10 cellular contexts compared by ENCODE assay signal in the genomic region with DNA sequence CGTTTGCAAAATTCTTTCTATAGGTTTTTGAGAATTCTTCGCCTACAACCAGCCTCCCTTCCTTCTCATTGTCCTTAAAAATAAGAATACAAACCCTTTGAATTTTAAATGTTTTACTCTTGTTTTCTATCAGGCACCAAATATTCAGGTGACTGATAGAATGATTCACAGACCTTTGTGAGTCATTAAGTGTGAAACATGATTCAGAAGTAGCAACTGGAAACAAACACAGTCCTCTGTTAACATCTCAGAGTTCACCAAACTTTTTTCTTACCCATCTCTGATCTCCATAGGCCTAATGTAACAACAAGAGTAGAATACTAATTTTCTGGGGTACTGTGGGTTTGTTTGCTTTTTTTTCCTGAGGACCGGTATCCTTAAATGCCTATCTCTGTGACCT.
DNase-seq lines count a peak whose midpoint lies in the region; ATAC-seq and TF ChIP-seq lines count a peak whose summit lies in the region.
"Had no signal": no experiment of that assay in that cellular context is flagged by ENCODE, and none has a peak within 500 bp of the region (broad histone marks: within the 10 kb centered on the region; RNA-seq: fewer than 3 reads in every experiment).

No MANE protein-coding gene starts in this region.

- ATAC-seq in Panc1, result 0 out of 2 replicates have a peak, but pooled peaks have one; percentile 69
- ATAC-seq in stimulated activated effector memory CD8-positive, alpha-beta T cell treated with anti-CD3 and anti-CD28 coated beads, Interleukin-12 subunit alpha, Interleukin-12 subunit beta, amount 100 ng/mL, for 72 hours, result peak; percentile 97
- ATAC-seq in HG02852 (IDR thresholded peaks at IDR 0.05; ENCODE audit: unreplicated experiment), result no peak

- CTCF ChIA-PET in activated CD4-positive, alpha-beta T cell treated with anti-CD3 and anti-CD28 coated beads, Interleukin-2, amount 10 ng/mL, durations not matched to agents 7 days and 5 days (lab: Charles Lee), result interaction anchor here (1.1 kb wide), 1 partner anchor 23 kb away, joined by 3 read pairs; no protein-coding TSS in a partner anchor
- CTCF ChIA-PET in Panc1 (lab: Charles Lee), result no interaction called here

- no peaks in the 10 kb centered on the region for H3K27me3 Mint-ChIP-seq in activated CD4-positive, alpha-beta T cell treated with anti-CD3 and anti-CD28 coated beads, Interleukin-2, amount 10 ng/mL, durations not matched to agents 7 days and 5 days
- no peaks in the 10 kb centered on the region for H3K27me3 Mint-ChIP-seq in neural progenitor cell (ENCODE audit: insufficient read depth, low read depth)

- H3K4me3 Mint-ChIP-seq in activated CD4-positive, alpha-beta T cell treated with anti-CD3 and anti-CD28 coated beads, Interleukin-2, amount 10 ng/mL, durations not matched to agents 7 days and 5 days, result no peak overlapping the region
- no peak overlapping the region for H3K4me3 Mint-ChIP-seq in stimulated activated effector memory CD8-positive, alpha-beta T cell treated with anti-CD3 and anti-CD28 coated beads, Interleukin-12 subunit alpha, Interleukin-12 subunit beta, amount 100 ng/mL, for 72 hours
- no peak overlapping the region for H3K4me3 Mint-ChIP-seq in neural progenitor cell

- peaks cover 2% of the 10 kb centered on the region for H3K36me3 Mint-ChIP-seq in activated CD4-positive, alpha-beta T cell treated with anti-CD3 and anti-CD28 coated beads, Interleukin-2, amount 10 ng/mL, durations not matched to agents 7 days and 5 days (ENCODE audit: low read depth)
- H3K36me3 Mint-ChIP-seq in stimulated activated effector memory CD8-positive, alpha-beta T cell treated with anti-CD3 and anti-CD28 coated beads, Interleukin-12 subunit alpha, Interleukin-12 subunit beta, amount 100 ng/mL, for 72 hours, result no peaks in the 10 kb centered on the region
- peaks cover 5% of the 10 kb centered on the region for H3K36me3 Mint-ChIP-seq in neural progenitor cell

- H3K27me3 ChIP-seq in Panc1 (ENCODE audit: control insufficient read depth, insufficient read depth, low read length) (no peaks in the 10 kb centered on the region), neural progenitor cell (no peaks in the 10 kb centered on the region)
- H3K27me3 ChIP-seq: tibial artery had no signal

- no peaks in the 10 kb centered on the region for H3K79me2 ChIP-seq in neural progenitor cell (ENCODE audit: low read depth)

- POLR2A ChIA-PET in activated CD4-positive, alpha-beta T cell treated with anti-CD3 and anti-CD28 coated beads, Interleukin-2, amount 10 ng/mL, durations not matched to agents 7 days and 5 days (lab: Charles Lee), result no interaction called here
- POLR2A ChIA-PET in Panc1 (lab: Charles Lee), result no interaction called here

- in situ Hi-C loops in Panc1 (cut with HindIII; ENCODE audit: low pct_unique_long_range_greater_than_20kb, low sequenced_read_pairs), result no loop called here

- DNase-seq in activated CD4-positive, alpha-beta T cell treated with anti-CD3 and anti-CD28 coated beads, Interleukin-2, amount 10 ng/mL, durations not matched to agents 7 days and 5 days, result no peak
- DNase-seq in activated CD4-positive, alpha-beta T cell treated with anti-CD3 and anti-CD28 coated beads, Interleukin-2, amount 50 U/mL, for 4 hours, result no peak
- DNase-seq in Panc1 (ENCODE audit: low read depth, low spot score) (peak; percentile 39), epithelial cell of proximal tubule (ENCODE audit: low read depth) (peak; percentile 56), neural progenitor cell (ENCODE audit: low spot score) (no peak), NCI-H748 (lab: John Stamatoyannopoulos, UW; ENCODE audit: unreplicated experiment) (no peak)
- DNase-seq in stimulated activated effector memory CD8-positive, alpha-beta T cell treated with anti-CD3 and anti-CD28 coated beads, Interleukin-12 subunit alpha, Interleukin-12 subunit beta, amount 100 ng/mL, for 72 hours (ENCODE audit: low spot score in 2 of 2), result no peak
- DNase-seq: stimulated activated CD4-positive, alpha-beta T cell treated with anti-CD3 and anti-CD28 coated beads, Interleukin-4, amount 100 ng/mL, for 4 hours; tibial artery had no signal

- H3K27ac Mint-ChIP-seq in activated CD4-positive, alpha-beta T cell treated with anti-CD3 and anti-CD28 coated beads, Interleukin-2, amount 10 ng/mL, durations not matched to agents 7 days and 5 days, result peak overlapping the region; percentile 62
- H3K27ac Mint-ChIP-seq in stimulated activated effector memory CD8-positive, alpha-beta T cell treated with anti-CD3 and anti-CD28 coated beads, Interleukin-12 subunit alpha, Interleukin-12 subunit beta, amount 100 ng/mL, for 72 hours, result no peak overlapping the region
- no peak overlapping the region for H3K27ac Mint-ChIP-seq in neural progenitor cell

- intact Hi-C loops in Panc1 (cut with micrococcal nuclease; ENCODE audit: unreplicated experiment), result no loop called here

- H3F3A ChIP-seq in neural progenitor cell (ENCODE audit: low read depth), result no peaks in the 10 kb centered on the region

- H3K4me2 ChIP-seq in neural progenitor cell, result no peak overlapping the region

- H3K4me3 ChIP-seq in Panc1 (ENCODE audit: low read depth in 2 of 2, low read length in 2 of 2), result no peak overlapping the region
- H3K4me3 ChIP-seq in epithelial cell of proximal tubule (ENCODE audit: low read depth, low read length), result no peak overlapping the region
- H3K4me3 ChIP-seq in neural progenitor cell, result no peak overlapping the region
- H3K4me3 ChIP-seq: tibial artery had no signal

- H3K9ac ChIP-seq in neural progenitor cell, result no peak overlapping the region

- TF ChIP-seq CTCF in Panc1 (IDR thresholded peaks at IDR 0.05) (no peak), epithelial cell of proximal tubule (conservative IDR thresholded peaks at IDR 0.05; ENCODE audit: low read depth, low read length) (no peak), neural progenitor cell (IDR thresholded peaks at IDR 0.05) (no peak)

- no peaks in the 10 kb centered on the region for H3K4me1 Mint-ChIP-seq in activated CD4-positive, alpha-beta T cell treated with anti-CD3 and anti-CD28 coated beads, Interleukin-2, amount 10 ng/mL, durations not matched to agents 7 days and 5 days
- H3K4me1 Mint-ChIP-seq in stimulated activated effector memory CD8-positive, alpha-beta T cell treated with anti-CD3 and anti-CD28 coated beads, Interleukin-12 subunit alpha, Interleukin-12 subunit beta, amount 100 ng/mL, for 72 hours, result peaks cover 18% of the 10 kb centered on the region
- peaks cover 9% of the 10 kb centered on the region for H3K4me1 Mint-ChIP-seq in neural progenitor cell

- BruUV-seq in Panc1 (replicated peaks; lab: Mats Ljungman, UMichigan), result no TSS peak

- H3K36me3 ChIP-seq in Panc1 (ENCODE audit: control insufficient read depth, insufficient read depth, low read length) (no peaks in the 10 kb centered on the region), neural progenitor cell (no peaks in the 10 kb centered on the region)
- H3K36me3 ChIP-seq: tibial artery had no signal

- H3K27ac ChIP-seq in Panc1 (ENCODE audit: low read length) (no peak overlapping the region), neural progenitor cell (no peak overlapping the region)
- H3K27ac ChIP-seq: tibial artery had no signal

- no peaks in the 10 kb centered on the region for H3K9me3 Mint-ChIP-seq in activated CD4-positive, alpha-beta T cell treated with anti-CD3 and anti-CD28 coated beads, Interleukin-2, amount 10 ng/mL, durations not matched to agents 7 days and 5 days
- no peaks in the 10 kb centered on the region for H3K9me3 Mint-ChIP-seq in stimulated activated effector memory CD8-positive, alpha-beta T cell treated with anti-CD3 and anti-CD28 coated beads, Interleukin-12 subunit alpha, Interleukin-12 subunit beta, amount 100 ng/mL, for 72 hours
- no peaks in the 10 kb centered on the region for H3K9me3 Mint-ChIP-seq in neural progenitor cell

- H3K9me3 ChIP-seq in Panc1 (ENCODE audit: control insufficient read depth, insufficient read depth, low read depth, low read length), result no peaks in the 10 kb centered on the region
- no peaks in the 10 kb centered on the region for H3K9me3 ChIP-seq in neural progenitor cell (ENCODE audit: low read depth)
- H3K9me3 ChIP-seq: tibial artery had no signal

- no peaks in the 10 kb centered on the region for H4K20me1 ChIP-seq in neural progenitor cell (ENCODE audit: low read depth)

- H3K4me1 ChIP-seq in Panc1 (ENCODE audit: control insufficient read depth, insufficient read depth, low read length), result peaks cover 2% of the 10 kb centered on the region; the same call in 1 of the 2 replicates
- H3K4me1 ChIP-seq in neural progenitor cell, result peaks cover 8% of the 10 kb centered on the region
- H3K4me1 ChIP-seq: tibial artery had no signal

- H2AFZ ChIP-seq in neural progenitor cell (replicated peaks), result no peak overlapping the region

Comparison
In these comparisons a context has a peak if more than half of its experiments do, and no peak if none do; other contexts are left out.
1. DNase-seq: peak in Panc1 (single experiment) and epithelial cell of proximal tubule (single experiment); none in activated CD4-positive, alpha-beta T cell treated with anti-CD3 and anti-CD28 coated beads, Interleukin-2, amount 10 ng/mL, durations not matched to agents 7 days and 5 days (single experiment), activated CD4-positive, alpha-beta T cell treated with anti-CD3 and anti-CD28 coated beads, Interleukin-2, amount 50 U/mL, for 4 hours (0 of 2), stimulated activated effector memory CD8-positive, alpha-beta T cell treated with anti-CD3 and anti-CD28 coated beads, Interleukin-12 subunit alpha, Interleukin-12 subunit beta, amount 100 ng/mL, for 72 hours (0 of 2), neural progenitor cell (single experiment) and NCI-H748 (single experiment).